23 cellular contexts compared by ENCODE assay signal in the genomic region with DNA sequence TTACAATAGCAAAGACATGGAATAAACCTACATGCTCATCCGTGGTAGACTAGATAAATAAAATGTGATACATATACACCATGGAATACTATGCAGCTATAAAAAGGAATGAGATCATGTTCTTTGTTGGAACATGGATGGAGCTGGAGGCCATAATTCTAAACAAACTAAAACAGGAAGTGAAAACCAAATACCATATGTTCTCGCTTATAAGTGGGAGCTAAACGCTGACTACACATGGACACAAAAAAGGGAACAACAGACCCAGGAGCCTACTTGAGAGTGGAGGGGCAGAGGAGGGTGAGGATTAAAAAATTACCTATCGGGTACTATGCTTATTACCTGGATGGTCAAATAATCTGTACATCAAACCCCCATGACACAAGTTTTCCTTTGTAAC.
"Had no signal": no experiment of that assay in that cellular context is flagged by ENCODE, and none has a peak within 500 bp of the region (broad histone marks: within the 10 kb centered on the region; RNA-seq: fewer than 3 reads in every experiment).

No MANE protein-coding gene starts in this region.

- H3K4me3 ChIP-seq: breast epithelium, esophagus muscularis mucosa, hepatocyte, left lung, tibial artery, vagina had no signal

- H3K9me3 ChIP-seq: breast epithelium, esophagus muscularis mucosa, vagina had no signal

- DNase-seq: activated CD4-positive, alpha-beta memory T cell treated with anti-CD3 and anti-CD28 coated beads for 36 hours; activated CD4-positive, alpha-beta T cell treated with anti-CD3 and anti-CD28 coated beads for 36 hours; activated effector memory CD4-positive, alpha-beta T cell treated with Interleukin-2 at 50 U/mL for 16 hours; activated naive CD4-positive, alpha-beta T cell treated with anti-CD3 and anti-CD28 coated beads for 36 hours; activated naive CD8-positive, alpha-beta T cell treated with anti-CD3 and anti-CD28 coated beads, Interleukin-2, amount 10 ng/mL, durations not matched to agents 7 days and 5 days; activated T-cell treated with anti-CD3 and anti-CD28 coated beads, Interleukin-2, amount 50 U/mL, for 48 hours; amniotic stem cell; effector memory CD8-positive, alpha-beta T cell; glutamatergic neuron; immature natural killer cell; left lung; naive thymus-derived CD4-positive, alpha-beta T cell; small intestine; stimulated activated CD4-positive, alpha-beta T cell treated with anti-CD3 and anti-CD28 coated beads, Interleukin-2, amount 100 ng/mL, for 24 hours; stimulated activated naive CD8-positive, alpha-beta T cell treated with anti-CD3 and anti-CD28 coated beads, Interleukin-15, amount 100 ng/mL, for 72 hours; tibial artery had no signal

- H3K27me3 ChIP-seq: breast epithelium, esophagus muscularis mucosa, hepatocyte, left lung, tibial artery, vagina had no signal

- H3K4me1 ChIP-seq: breast epithelium, esophagus muscularis mucosa, left lung, tibial artery had no signal

- ATAC-seq: activated CD4-positive, alpha-beta T cell treated with anti-CD3 and anti-CD28 coated beads for 36 hours; effector memory CD8-positive, alpha-beta T cell; left lung; naive thymus-derived CD4-positive, alpha-beta T cell; sciatic nerve; stimulated activated effector memory CD8-positive, alpha-beta T cell treated with anti-CD3 and anti-CD28 coated beads, Interleukin-12 subunit alpha, Interleukin-12 subunit beta, amount 100 ng/mL, for 72 hours; stimulated activated naive CD8-positive, alpha-beta T cell treated with anti-CD3 and anti-CD28 coated beads, Interleukin-15, amount 100 ng/mL, for 72 hours; WTC11 had no signal

- H3K36me3 ChIP-seq: breast epithelium, esophagus muscularis mucosa, left lung, tibial artery, vagina had no signal

- H3K27ac ChIP-seq: breast epithelium, esophagus muscularis mucosa, hepatocyte, left lung, tibial artery, vagina had no signal
